ENCODE assay signal across 9 cellular contexts in genomic region chr5:131488463-131488862, GRCh38.
DNase-seq lines count a peak whose midpoint lies in the region; ATAC-seq and TF ChIP-seq lines count a peak whose summit lies in the region.
"Had no signal": no experiment of that assay in that cellular context is flagged by ENCODE, and none has a peak within 500 bp of the region (broad histone marks: within the 10 kb centered on the region; RNA-seq: fewer than 3 reads in every experiment).

No MANE protein-coding gene starts in this region.

- no peak for TF ChIP-seq POLR2A in Peyer's patch (IDR thresholded peaks at IDR 0.05)

- TF ChIP-seq CTCF in GM12864 (IDR thresholded peaks at IDR 0.05; ENCODE audit: low read depth, low read length, missing control alignments) (no peak), Peyer's patch (IDR thresholded peaks at IDR 0.05) (no peak), foreskin keratinocyte (conservative IDR thresholded peaks at IDR 0.05) (no peak)

- H3K27me3 ChIP-seq in Peyer's patch (no peaks in the 10 kb centered on the region), foreskin keratinocyte (no peaks in the 10 kb centered on the region)

- no peaks in the 10 kb centered on the region for H3K9me3 ChIP-seq in Peyer's patch

- H3K4me3 ChIP-seq in GM12864 (ENCODE audit: low read depth, low read length) (no peak overlapping the region), Peyer's patch (no peak overlapping the region)

- ATAC-seq in GM21390 (IDR thresholded peaks at IDR 0.05; ENCODE audit: unreplicated experiment) = peak; percentile 90
- ATAC-seq in HG03521 (IDR thresholded peaks at IDR 0.05; ENCODE audit: unreplicated experiment) = peak; percentile 83
- ATAC-seq in foreskin keratinocyte = no peak

- H3K27ac ChIP-seq in Peyer's patch = no peak overlapping the region
- no peak overlapping the region for H3K27ac ChIP-seq in foreskin keratinocyte

- DNase-seq in GM12864 (ENCODE audit: low read depth) = peak; percentile 70
- peak; percentile 40 for DNase-seq in fibroblast of gingiva (ENCODE audit: low read depth)
- DNase-seq in Peyer's patch = no peak
- DNase-seq in RKO (ENCODE audit: low spot score) = no peak
- no peak for DNase-seq in foreskin keratinocyte
- no peak for DNase-seq in NCI-H510A treated with DMSO at 0.1 percent for 48 hours (lab: John Stamatoyannopoulos, UW)
- DNase-seq: foreskin melanocyte had no signal

- H3K36me3 ChIP-seq in Peyer's patch = peaks cover 0 to 33% (median 0%) of the 10 kb centered on the region in 3 donors

- no peaks in the 10 kb centered on the region for H3K4me1 ChIP-seq in Peyer's patch
- H3K4me1 ChIP-seq in foreskin keratinocyte = no peaks in the 10 kb centered on the region

Comparison
In these comparisons a context has a peak if more than half of its experiments do, and no peak if none do; other contexts are left out.
1. DNase-seq: peak in GM12864 (single experiment) and fibroblast of gingiva (single experiment); none in Peyer's patch (0 of 3), RKO (single experiment), foreskin keratinocyte (0 of 2) and NCI-H510A treated with DMSO at 0.1 percent for 48 hours (single experiment).